9 cellular contexts compared by ENCODE assay signal in the genomic region with DNA sequence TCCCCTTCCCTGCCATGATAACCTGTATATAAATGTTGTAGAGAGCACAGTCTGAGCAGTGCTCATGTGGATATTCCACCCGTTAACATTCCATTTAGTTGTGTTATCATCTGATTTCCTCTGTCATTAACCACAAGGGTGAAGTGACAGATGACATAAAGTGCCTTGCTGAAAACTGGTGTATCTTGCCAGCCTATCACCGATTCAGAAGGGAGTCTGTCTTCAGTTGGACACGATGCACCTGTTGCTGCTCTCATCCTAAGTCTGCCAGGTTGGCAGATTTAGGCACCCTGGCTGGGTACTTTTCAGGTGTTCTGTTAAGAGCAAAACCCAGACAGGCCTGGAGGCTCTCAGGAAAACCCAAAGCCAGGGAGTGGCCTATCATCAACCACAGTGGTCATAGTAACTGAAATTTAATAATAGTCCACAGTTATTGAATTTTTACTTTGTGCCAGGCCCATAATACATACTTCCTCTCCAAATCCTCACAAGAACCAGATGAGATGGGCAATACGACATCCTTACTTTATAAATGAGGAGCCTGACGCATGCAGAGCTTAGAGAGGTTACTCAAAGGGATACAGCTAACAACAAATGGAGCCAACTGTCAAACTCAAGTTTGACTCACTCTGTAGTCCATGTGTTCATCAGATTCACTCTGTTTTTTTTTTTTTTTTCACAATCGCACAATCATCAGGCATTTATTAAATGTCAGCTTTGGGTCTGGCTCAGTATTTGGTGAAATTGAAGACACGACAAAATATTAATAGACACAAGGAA.
A peak's percentile ranks its signal among the peaks of the same experiment; 100 is the strongest.
DNase-seq lines count a peak whose midpoint lies in the region; ATAC-seq and TF ChIP-seq lines count a peak whose summit lies in the region.
"Had no signal": no experiment of that assay in that cellular context is flagged by ENCODE, and none has a peak within 500 bp of the region (broad histone marks: within the 10 kb centered on the region; RNA-seq: fewer than 3 reads in every experiment).

No MANE protein-coding gene starts in this region.

- H3K4me1 ChIP-seq in stomach: peaks cover 4 to 12% (median 8%) of the 10 kb centered on the region in 4 donors

- H3K9me3 ChIP-seq in stomach: no peaks in the 10 kb centered on the region
- no peaks in the 10 kb centered on the region for H3K9me3 ChIP-seq in CD4-positive, alpha-beta T cell (ENCODE audit: control insufficient read depth, low read length)

- ATAC-seq in activated naive CD4-positive, alpha-beta T cell treated with anti-CD3 and anti-CD28 coated beads, Interleukin-2, amount 50 U/mL, for 72 hours: no peak
- ATAC-seq in WTC11: no peak
- no peak for ATAC-seq in CD4-positive, alpha-beta T cell (ENCODE audit: poor library complexity)

- no peak overlapping the region for H3K4me3 ChIP-seq in stomach
- H3K4me3 ChIP-seq: smooth muscle cell had no signal

- intact Hi-C loops in stomach (cut with DNase I; ENCODE audit: low total_unique reads): no loop called here
- intact Hi-C loops in CD4-positive, alpha-beta T cell (cut with DNase I, micrococcal nuclease): loop anchor here in 1 of 2 experiments (10.0 kb wide), 1 partner anchor 101 kb away; the partner anchor contains the start of gene SPRY4

- TF ChIP-seq POLR2A in stomach (IDR thresholded peaks at IDR 0.05): no peak

- TF ChIP-seq CTCF in WTC11 (IDR thresholded peaks at IDR 0.05): no peak
- no peak for TF ChIP-seq CTCF in stomach (IDR thresholded peaks at IDR 0.05)
- TF ChIP-seq CTCF in CD4-positive, alpha-beta T cell (IDR thresholded peaks at IDR 0.05): no peak

- no peak for TF ChIP-seq EP300 in stomach (IDR thresholded peaks at IDR 0.05)

- no peaks in the 10 kb centered on the region for H3K36me3 ChIP-seq in stomach

- H3K9me3 Mint-ChIP-seq in activated naive CD4-positive, alpha-beta T cell treated with anti-CD3 and anti-CD28 coated beads, Interleukin-2, amount 50 U/mL, for 24 hours: peaks cover 6% of the 10 kb centered on the region
- H3K9me3 Mint-ChIP-seq in activated naive CD4-positive, alpha-beta T cell treated with anti-CD3 and anti-CD28 coated beads, Interleukin-2, amount 50 U/mL, for 72 hours: peaks cover 0 to 4% of the 10 kb centered on the region in 2 donors
- no peaks in the 10 kb centered on the region for H3K9me3 Mint-ChIP-seq in WTC11
- H3K9me3 Mint-ChIP-seq in immature natural killer cell: peaks cover 0 to 5% (median 0%) of the 10 kb centered on the region in 6 donors
- peaks cover 3% of the 10 kb centered on the region for H3K9me3 Mint-ChIP-seq in CD4-positive, alpha-beta T cell

- peaks cover 5% of the 10 kb centered on the region for H3K36me3 Mint-ChIP-seq in activated naive CD4-positive, alpha-beta T cell treated with anti-CD3 and anti-CD28 coated beads, Interleukin-2, amount 50 U/mL, for 24 hours
- peaks cover 4 to 20% of the 10 kb centered on the region in 2 donors for H3K36me3 Mint-ChIP-seq in activated naive CD4-positive, alpha-beta T cell treated with anti-CD3 and anti-CD28 coated beads, Interleukin-2, amount 50 U/mL, for 72 hours
- H3K36me3 Mint-ChIP-seq in WTC11: no peaks in the 10 kb centered on the region
- peaks cover 0 to 8% (median 0%) of the 10 kb centered on the region in 3 donors for H3K36me3 Mint-ChIP-seq in immature natural killer cell
- H3K36me3 Mint-ChIP-seq in CD4-positive, alpha-beta T cell (ENCODE audit: low read depth): no peaks in the 10 kb centered on the region

- 82 to 91% (median 86%) methylated on average over 7 of the region's 7 CpGs for WGBS in stomach, 5 donors

- H3K27me3 ChIP-seq in stomach: no peaks in the 10 kb centered on the region
- H3K27me3 ChIP-seq in CD4-positive, alpha-beta T cell (ENCODE audit: control insufficient read depth, insufficient read depth, low read length): no peaks in the 10 kb centered on the region

- no peaks in the 10 kb centered on the region for H3K27me3 Mint-ChIP-seq in activated naive CD4-positive, alpha-beta T cell treated with anti-CD3 and anti-CD28 coated beads, Interleukin-2, amount 50 U/mL, for 24 hours
- H3K27me3 Mint-ChIP-seq in WTC11 (ENCODE audit: low read depth) (no peaks in the 10 kb centered on the region), immature natural killer cell (ENCODE audit: low read depth in 3 of 3) (peaks cover 0 to 2% (median 2%) of the 10 kb centered on the region in 3 donors)
- H3K27me3 Mint-ChIP-seq in CD4-positive, alpha-beta T cell: no peaks in the 10 kb centered on the region

- H3K27ac ChIP-seq in stomach: peak overlapping the region in 3 of 5 donors; percentile 51 to 68 (median 52)
- H3K27ac ChIP-seq in CD4-positive, alpha-beta T cell (ENCODE audit: low read depth, low read length): no peak overlapping the region

- no peak for DNase-seq in activated naive CD4-positive, alpha-beta T cell treated with anti-CD3 and anti-CD28 coated beads, Interleukin-2, amount 50 U/mL, for 72 hours (ENCODE audit: low spot score in 2 of 2)
- DNase-seq in WTC11 (ENCODE audit: low spot score) (no peak), immature natural killer cell (no peak), stomach (no peak), NCI-H146 (lab: John Stamatoyannopoulos, UW) (no peak), hypothalamus (lab: John Stamatoyannopoulos, UW) (no peak)
- no peak for DNase-seq in CD4-positive, alpha-beta T cell

- CTCF ChIA-PET in WTC11 (lab: Charles Lee): no interaction called here
- CTCF ChIA-PET in CD4-positive, alpha-beta T cell (lab: Charles Lee): no interaction called here

- POLR2A ChIA-PET in WTC11 (lab: Charles Lee): interaction anchor here (0.6 to 1.2 kb wide), 2 partner anchors 13 to 98 kb away, joined by 3 to 4 read pairs; no protein-coding TSS in a partner anchor
- POLR2A ChIA-PET in CD4-positive, alpha-beta T cell (lab: Charles Lee): no interaction called here

- H3K4me1 Mint-ChIP-seq in activated naive CD4-positive, alpha-beta T cell treated with anti-CD3 and anti-CD28 coated beads, Interleukin-2, amount 50 U/mL, for 24 hours: peaks cover 34% of the 10 kb centered on the region
- peaks cover 50% of the 10 kb centered on the region for H3K4me1 Mint-ChIP-seq in WTC11
- H3K4me1 Mint-ChIP-seq in immature natural killer cell: peaks cover 47 to 51% of the 10 kb centered on the region in 2 donors
- peaks cover 62% of the 10 kb centered on the region for H3K4me1 Mint-ChIP-seq in CD4-positive, alpha-beta T cell (ENCODE audit: low read depth)

- no peak overlapping the region for H3K4me3 Mint-ChIP-seq in activated naive CD4-positive, alpha-beta T cell treated with anti-CD3 and anti-CD28 coated beads, Interleukin-2, amount 50 U/mL, for 24 hours
- H3K4me3 Mint-ChIP-seq in WTC11 (no peak overlapping the region), immature natural killer cell (peak overlapping the region; percentile 65 to 76 (median 68))
- H3K4me3 Mint-ChIP-seq in CD4-positive, alpha-beta T cell: no peak overlapping the region

- H3K27ac Mint-ChIP-seq in activated naive CD4-positive, alpha-beta T cell treated with anti-CD3 and anti-CD28 coated beads, Interleukin-2, amount 50 U/mL, for 24 hours: peak overlapping the region; percentile 21
- peak overlapping the region in 1 of 2 donors; percentile 22 for H3K27ac Mint-ChIP-seq in activated naive CD4-positive, alpha-beta T cell treated with anti-CD3 and anti-CD28 coated beads, Interleukin-2, amount 50 U/mL, for 72 hours
- H3K27ac Mint-ChIP-seq in WTC11: peak overlapping the region; percentile 86
- H3K27ac Mint-ChIP-seq in immature natural killer cell: peak overlapping the region; percentile 73 to 87 (median 82)
- no peak overlapping the region for H3K27ac Mint-ChIP-seq in CD4-positive, alpha-beta T cell

TF ChIP-seq in WTC11, 78 proteins besides CTCF, POLR2A, EP300 and RAD21 (continues in another document):
- TF ChIP-seq ZNF281 (CRISPR knock-in tag; IDR thresholded peaks at IDR 0.05): no peak
- TF ChIP-seq ZNF232 (CRISPR knock-in tag; IDR thresholded peaks at IDR 0.05): no peak
- no peak for TF ChIP-seq ZNF671 (CRISPR knock-in tag; IDR thresholded peaks at IDR 0.05)
- TF ChIP-seq ZNF512 (CRISPR knock-in tag; IDR thresholded peaks at IDR 0.05; ENCODE audit: borderline replicate concordance): no peak
- TF ChIP-seq NR1H2 (CRISPR knock-in tag; IDR thresholded peaks at IDR 0.05): no peak

Comparison
In these comparisons a context has a peak if more than half of its experiments do, and no peak if none do; other contexts are left out.
1. H3K4me3 Mint-ChIP-seq: peak in immature natural killer cell (5 of 5); none in activated naive CD4-positive, alpha-beta T cell treated with anti-CD3 and anti-CD28 coated beads, Interleukin-2, amount 50 U/mL, for 24 hours (single experiment), WTC11 (single experiment) and CD4-positive, alpha-beta T cell (single experiment).